In genomic region chr9:117487555-117488175, GRCh38 we compare ENCODE assay signal across 1 cellular context.
TF ChIP-seq lines count a peak whose summit lies in the region.

No MANE protein-coding gene starts in this region.

TF ChIP-seq in HepG2, 621 proteins besides CTCF, POLR2A, EP300 and RAD21 (continued from another document and continues in another):
- TF ChIP-seq DMTF1 (CRISPR knock-in tag; IDR thresholded peaks at IDR 0.05) (no peak), ZNF660 (CRISPR knock-in tag; IDR thresholded peaks at IDR 0.05; ENCODE audit: borderline replicate concordance, low read depth) (no peak), GFI1 (CRISPR knock-in tag; IDR thresholded peaks at IDR 0.05; ENCODE audit: borderline replicate concordance) (no peak), BATF2 (CRISPR knock-in tag; IDR thresholded peaks at IDR 0.05) (no peak), DRAP1 (CRISPR knock-in tag; IDR thresholded peaks at IDR 0.05) (peak; percentile 54; the same call in 1 of the 2 replicates), FOXA1 (IDR thresholded peaks at IDR 0.05) (no peak), FOXA1 (CRISPR knock-in tag; IDR thresholded peaks at IDR 0.05) (peak; percentile 36; the same call in 1 of the 2 replicates), KDM1A (CRISPR knock-in tag; IDR thresholded peaks at IDR 0.05) (peak; percentile 58; the same call in 1 of the 2 replicates), NFYB (CRISPR knock-in tag; IDR thresholded peaks at IDR 0.05) (no peak), STAT5B (CRISPR knock-in tag; IDR thresholded peaks at IDR 0.05) (no peak), RELA (CRISPR knock-in tag; IDR thresholded peaks at IDR 0.05) (0 out of 2 replicates have a peak, but pooled peaks have one; percentile 25), ZSCAN21 (CRISPR knock-in tag; IDR thresholded peaks at IDR 0.05; ENCODE audit: borderline replicate concordance) (no peak), ATAD3A (CRISPR knock-in tag; IDR thresholded peaks at IDR 0.05) (no peak), ZNF75D (CRISPR knock-in tag; IDR thresholded peaks at IDR 0.05; ENCODE audit: borderline replicate concordance) (no peak), PRPF4 (IDR thresholded peaks at IDR 0.05; ENCODE audit: low read depth, low read length, poor library complexity, severe bottlenecking) (no peak), GZF1 (CRISPR knock-in tag; IDR thresholded peaks at IDR 0.05) (0 out of 2 replicates have a peak, but pooled peaks have one; percentile 65), SMC3 (IDR thresholded peaks at IDR 0.05; ENCODE audit: low read length) (peak; percentile 67), FOSL2 (CRISPR knock-in tag; IDR thresholded peaks at IDR 0.05) (peak; percentile 78), ZBTB25 (CRISPR knock-in tag; IDR thresholded peaks at IDR 0.05) (no peak), KLF11 (CRISPR knock-in tag; IDR thresholded peaks at IDR 0.05) (no peak), TAF15 (IDR thresholded peaks at IDR 0.05; ENCODE audit: low read depth, low read length, poor library complexity, severe bottlenecking) (no peak), XRCC5 (optimal IDR thresholded peaks at IDR 0.05; ENCODE audit: low read length) (peak; percentile 87), HNF1A (IDR thresholded peaks at IDR 0.05; ENCODE audit: low read depth) (no peak), HNF1A (CRISPR knock-in tag; IDR thresholded peaks at IDR 0.05; ENCODE audit: borderline replicate concordance) (peak; percentile 56), IRF1 (CRISPR knock-in tag; IDR thresholded peaks at IDR 0.05; ENCODE audit: low read depth) (0 out of 2 replicates have a peak, but pooled peaks have one; percentile 36), KLF12 (CRISPR knock-in tag; IDR thresholded peaks at IDR 0.05; ENCODE audit: borderline replicate concordance) (0 out of 2 replicates have a peak, but pooled peaks have one; percentile 60), PCBP2 (optimal IDR thresholded peaks at IDR 0.05; ENCODE audit: low read depth, low read length, poor library complexity, severe bottlenecking) (no peak), GLMP (CRISPR knock-in tag; IDR thresholded peaks at IDR 0.05; ENCODE audit: borderline replicate concordance) (no peak), HBP1 (CRISPR knock-in tag; IDR thresholded peaks at IDR 0.05; ENCODE audit: low read depth) (no peak), POGK (CRISPR knock-in tag; conservative IDR thresholded peaks at IDR 0.05) (peak; percentile 66; the same call in 1 of the 2 replicates), NCOA2 (CRISPR knock-in tag; IDR thresholded peaks at IDR 0.05) (peak; percentile 37; the same call in 1 of the 2 replicates), ZNF629 (CRISPR knock-in tag; conservative IDR thresholded peaks at IDR 0.05) (no peak), STAG1 (CRISPR knock-in tag; IDR thresholded peaks at IDR 0.05) (peak; percentile 98), IKZF5 (CRISPR knock-in tag; IDR thresholded peaks at IDR 0.05) (peak; percentile 77; the same call in 1 of the 2 replicates), ZNF414 (CRISPR knock-in tag; IDR thresholded peaks at IDR 0.05) (peak; percentile 83), ATF1 (CRISPR knock-in tag; IDR thresholded peaks at IDR 0.05) (no peak), STAT6 (CRISPR knock-in tag; IDR thresholded peaks at IDR 0.05; ENCODE audit: borderline replicate concordance) (peak; percentile 51; the same call in 1 of the 2 replicates), ZMYM3 (CRISPR knock-in tag; IDR thresholded peaks at IDR 0.05) (no peak; the same call in 1 of the 2 replicates)
